Comparison of ENCODE assay signal across 2 cellular contexts in genomic region chr2:43198263-43198662, GRCh38.
TF ChIP-seq lines count a peak whose summit lies in the region.

No MANE protein-coding gene starts in this region.

TF ChIP-seq in A549, 52 proteins besides CTCF, POLR2A, EP300 and RAD21:
- no peak for TF ChIP-seq HOXB13 (CRISPR knock-in tag; IDR thresholded peaks at IDR 0.05; ENCODE audit: low read depth)
- TF ChIP-seq EHF (CRISPR knock-in tag; IDR thresholded peaks at IDR 0.05), result no peak
- TF ChIP-seq SMC3 (IDR thresholded peaks at IDR 0.05), result no peak
- TF ChIP-seq RNF2 (IDR thresholded peaks at IDR 0.05; ENCODE audit: borderline replicate concordance, low read depth), result no peak
- no peak for TF ChIP-seq POLR2AphosphoS2 (conservative IDR thresholded peaks at IDR 0.05; ENCODE audit: low read length)

TF ChIP-seq in H1, 55 proteins besides CTCF, POLR2A, EP300 and RAD21:
- TF ChIP-seq EGR1 (IDR thresholded peaks at IDR 0.05; ENCODE audit: borderline replicate concordance, low read depth, low read length), result no peak
- TF ChIP-seq YY1 (IDR thresholded peaks at IDR 0.05; ENCODE audit: low read depth, low read length), result no peak
- TF ChIP-seq TCF12 (IDR thresholded peaks at IDR 0.05; ENCODE audit: low read depth, low read length), result no peak
- TF ChIP-seq CEBPB (IDR thresholded peaks at IDR 0.05; ENCODE audit: low read depth, low read length), result no peak
- TF ChIP-seq BACH1 (IDR thresholded peaks at IDR 0.05; ENCODE audit: low read length), result no peak
- no peak for TF ChIP-seq SIN3A (conservative IDR thresholded peaks at IDR 0.05 in 1 of 2, IDR thresholded peaks at IDR 0.05 in 1 of 2; ENCODE audit: low read depth in 1 of 2, low read length in 2 of 2)
- no peak for TF ChIP-seq SRF (IDR thresholded peaks at IDR 0.05; ENCODE audit: low read depth, low read length)
- no peak for TF ChIP-seq RFX5 (IDR thresholded peaks at IDR 0.05; ENCODE audit: borderline replicate concordance, low read depth, low read length)
- TF ChIP-seq TAF1 (IDR thresholded peaks at IDR 0.05; ENCODE audit: low read depth, low read length), result no peak
- TF ChIP-seq ZNF274 (IDR thresholded peaks at IDR 0.05; ENCODE audit: borderline replicate concordance, extremely low read depth, low read length), result no peak
- TF ChIP-seq EZH2 (IDR thresholded peaks at IDR 0.05; ENCODE audit: low read depth, low read length, severe bottlenecking), result no peak
